ENCODE assay signal across 15 cellular contexts in the genomic region with DNA sequence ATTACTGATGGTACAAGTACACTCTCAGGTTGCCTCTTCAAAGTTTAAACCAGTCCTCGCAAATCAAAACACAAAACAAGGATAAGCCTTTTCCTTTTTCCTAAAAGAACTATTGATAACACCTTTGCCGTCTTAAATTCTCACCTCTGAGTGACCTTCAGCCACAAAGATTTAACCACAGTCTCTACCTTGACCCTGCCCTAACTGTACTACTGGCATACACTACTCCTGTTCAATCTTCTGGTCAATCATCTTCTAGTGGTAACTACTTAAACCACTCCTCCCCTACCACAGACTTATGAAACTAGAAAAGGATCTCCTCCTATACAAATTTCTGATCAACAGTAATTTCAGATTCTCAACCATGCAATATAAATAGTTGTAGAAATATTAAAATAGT. TPM values are rescaled to one million over a fixed set of nuclear protein-coding genes. Genes with fewer than 3 reads are reported as not detected.
DNase-seq lines count a peak whose midpoint lies in the region; ATAC-seq and TF ChIP-seq lines count a peak whose summit lies in the region.
"Had no signal": no experiment of that assay in that cellular context is flagged by ENCODE, and none has a peak within 500 bp of the region (broad histone marks: within the 10 kb centered on the region; RNA-seq: fewer than 3 reads in every experiment).

No MANE protein-coding gene starts in this region.

- H3K36me3 ChIP-seq in gastrocnemius medialis = peaks cover 0 to 19% of the 10 kb centered on the region in 2 donors

- no peak for TF ChIP-seq CTCF in gastrocnemius medialis (IDR thresholded peaks at IDR 0.05 in 4 of 5, conservative IDR thresholded peaks at IDR 0.05 in 1 of 5)

- H3K4me3 ChIP-seq in gastrocnemius medialis = no peak overlapping the region
- H3K4me3 ChIP-seq: A549, body of pancreas, transverse colon had no signal

- intact Hi-C loops in gastrocnemius medialis (cut with DNase I; ENCODE audit: low total_unique reads) = no loop called here

- H3K27me3 ChIP-seq in gastrocnemius medialis = no peaks in the 10 kb centered on the region
- H3K27me3 ChIP-seq: body of pancreas, transverse colon had no signal

- TF ChIP-seq POLR2A in gastrocnemius medialis (IDR thresholded peaks at IDR 0.05) = no peak

- H3K27ac ChIP-seq in gastrocnemius medialis = no peak overlapping the region
- H3K27ac ChIP-seq: A549, body of pancreas, transverse colon had no signal

- peaks cover 7 to 11% of the 10 kb centered on the region in 2 donors for H3K4me1 ChIP-seq in gastrocnemius medialis

- no peaks in the 10 kb centered on the region for H3K9me3 ChIP-seq in gastrocnemius medialis
- H3K9me3 ChIP-seq: A549, body of pancreas, transverse colon had no signal

- in situ Hi-C loops in gastrocnemius medialis (cut with MboI; ENCODE audit: low sequenced_read_pairs in 4 of 4) = no loop called here

- no peak for DNase-seq in stimulated activated naive CD8-positive, alpha-beta T cell treated with anti-CD3 and anti-CD28 coated beads, Interleukin-15, Interleukin-2, amounts not matched to agents 100 U/mL and 50 U/mL, for 24 hours
- no peak for DNase-seq in NCI-H510A (lab: John Stamatoyannopoulos, UW)
- no peak for DNase-seq in Ammon's horn (ENCODE audit: low spot score)
- no peak for DNase-seq in gastrocnemius medialis
- DNase-seq: activated naive CD4-positive, alpha-beta T cell treated with Interleukin-2 at 50 U/mL for 16 hours; body of pancreas; immature natural killer cell; posterior cingulate gyrus; stimulated activated CD4-positive, alpha-beta T cell treated with anti-CD3 and anti-CD28 coated beads, Interleukin-12 subunit alpha, Interleukin-12 subunit beta, amount 100 ng/mL, for 4 hours; transverse colon had no signal

- ATAC-seq in GM18498 (IDR thresholded peaks at IDR 0.05; ENCODE audit: unreplicated experiment) = peak; percentile 97
- peak; percentile 98 for ATAC-seq in GM19438 (IDR thresholded peaks at IDR 0.05; ENCODE audit: low read depth, unreplicated experiment)
- peak; percentile 90 for ATAC-seq in HG02678 (IDR thresholded peaks at IDR 0.05; ENCODE audit: unreplicated experiment)
- peak; percentile 99 for ATAC-seq in HG03354 (IDR thresholded peaks at IDR 0.05; ENCODE audit: poor library complexity, severe bottlenecking, unreplicated experiment)
- no peak for ATAC-seq in stimulated activated naive CD8-positive, alpha-beta T cell treated with anti-CD3 and anti-CD28 coated beads, Interleukin-15, Interleukin-2, amounts not matched to agents 100 U/mL and 50 U/mL, for 24 hours
- no peak for ATAC-seq in gastrocnemius medialis
- ATAC-seq: A549, body of pancreas had no signal

RNA-seq across cellular contexts. Expression of gene UPF2, which starts 15.1 kb away (rescaled TPM):
- 10 to 100 TPM; 22.9 to 30.7 (median 26.4) TPM for total RNA-seq in gastrocnemius medialis

RNA-seq across cellular contexts. Expression of gene DHTKD1, which starts 41.2 kb away (rescaled TPM):
- total RNA-seq in gastrocnemius medialis = 10 to 100 TPM; 15.2 to 45.7 (median 25.4) TPM

Comparison
In these comparisons a context has a peak if more than half of its experiments do, and no peak if none do; other contexts are left out.
1. ATAC-seq: peak in GM18498 (single experiment), GM19438 (single experiment), HG02678 (single experiment) and HG03354 (single experiment); none in stimulated activated naive CD8-positive, alpha-beta T cell treated with anti-CD3 and anti-CD28 coated beads, Interleukin-15, Interleukin-2, amounts not matched to agents 100 U/mL and 50 U/mL, for 24 hours (single experiment) and gastrocnemius medialis (0 of 2).